ENCODE assay signal across 12 cellular contexts in genomic region chr6:56766806-56767178, GRCh38.
DNase-seq lines count a peak whose midpoint lies in the region; ATAC-seq, FAIRE-seq and TF ChIP-seq lines count a peak whose summit lies in the region.
"Had no signal": no experiment of that assay in that cellular context is flagged by ENCODE, and none has a peak within 500 bp of the region (broad histone marks: within the 10 kb centered on the region; RNA-seq: fewer than 3 reads in every experiment).

No MANE protein-coding gene starts in this region.

- H3K4me1 Mint-ChIP-seq in GM23338: peaks cover 48% of the 10 kb centered on the region
- no peaks in the 10 kb centered on the region for H3K4me1 Mint-ChIP-seq in activated CD8-positive, alpha-beta T cell treated with anti-CD3 and anti-CD28 coated beads for 36 hours (ENCODE audit: low read depth)

- no peak for TF ChIP-seq RAD21 in A549 (conservative IDR thresholded peaks at IDR 0.05 in 1 of 2, IDR thresholded peaks at IDR 0.05 in 1 of 2)

- H3F3A ChIP-seq in GM23338 (replicated peaks; ENCODE audit: low read depth): peaks cover 7% of the 10 kb centered on the region; the same call in 1 of the 2 replicates

- H3K4me2 ChIP-seq in A549 (peak overlapping the region; percentile 8; the same call in 1 of the 3 replicates), GM23338 (no peak overlapping the region)

- no peaks in the 10 kb centered on the region for H3K9me3 ChIP-seq in A549
- H3K9me3 ChIP-seq: gastroesophageal sphincter had no signal

- POLR2A ChIA-PET in A549 (lab: Yijun Ruan, JAX): no interaction called here
- POLR2A ChIA-PET in activated CD8-positive, alpha-beta T cell treated with anti-CD3 and anti-CD28 coated beads for 36 hours (lab: Charles Lee): no interaction called here

- TF ChIP-seq EP300 in A549 (IDR thresholded peaks at IDR 0.05): no peak

- H3K27ac Mint-ChIP-seq in GM23338: no peak overlapping the region
- no peak overlapping the region for H3K27ac Mint-ChIP-seq in activated CD8-positive, alpha-beta T cell treated with anti-CD3 and anti-CD28 coated beads for 36 hours
- H3K27ac Mint-ChIP-seq: activated CD4-positive, alpha-beta T cell treated with anti-CD3 and anti-CD28 coated beads, Interleukin-2, amount 10 ng/mL, durations not matched to agents 24 days and 14 days had no signal

- no peaks in the 10 kb centered on the region for H3K36me3 ChIP-seq in GM23338 (ENCODE audit: insufficient read depth)
- H3K36me3 ChIP-seq: gastroesophageal sphincter had no signal

- intact Hi-C loops in left colon (cut with DNase I, micrococcal nuclease): loop anchor here in 1 of 2 donors (10.0 kb wide), 1 partner anchor 62 kb away; no protein-coding TSS in a partner anchor
- intact Hi-C loops in activated CD8-positive, alpha-beta T cell treated with anti-CD3 and anti-CD28 coated beads for 36 hours (cut with micrococcal nuclease): no loop called here

- no peak for TF ChIP-seq CTCF in A549 (IDR thresholded peaks at IDR 0.05)
- TF ChIP-seq CTCF in GM23338 (conservative IDR thresholded peaks at IDR 0.05; ENCODE audit: low read depth in 2 of 2): no peak
- TF ChIP-seq CTCF in activated CD8-positive, alpha-beta T cell treated with anti-CD3 and anti-CD28 coated beads for 36 hours (IDR thresholded peaks at IDR 0.05): no peak

- CTCF ChIA-PET in A549 (lab: Yijun Ruan, JAX): interaction anchor here (0.6 to 2.6 kb wide), 7 partner anchors 41 to 173 kb away, joined by 3 to 8 read pairs (median 3); no protein-coding TSS in a partner anchor
- CTCF ChIA-PET in activated CD8-positive, alpha-beta T cell treated with anti-CD3 and anti-CD28 coated beads for 36 hours (lab: Charles Lee): no interaction called here

- WGBS in A549 (ENCODE audit: missing lambda C conversion rate): 100% methylated on average over 1 of the region's 1 CpG

- DNase-seq in A549 (ENCODE audit: low read depth in 1 of 2, low spot score in 1 of 2): no peak
- peak; percentile 51 for DNase-seq in astrocyte of the hippocampus (ENCODE audit: low read depth, low spot score)
- DNase-seq in GM23338 (ENCODE audit: low spot score): no peak
- DNase-seq in left colon: no peak
- DNase-seq in activated CD8-positive, alpha-beta T cell treated with anti-CD3 and anti-CD28 coated beads for 36 hours: no peak
- DNase-seq in stimulated activated naive CD4-positive, alpha-beta T cell treated with Interleukin-2 at 50 U/mL for 16 hours (lab: John Stamatoyannopoulos, UW): no peak
- DNase-seq: activated CD4-positive, alpha-beta T cell treated with anti-CD3 and anti-CD28 coated beads, Interleukin-2, amount 10 ng/mL, durations not matched to agents 24 days and 14 days; C1 segment of cervical spinal cord; Karpas-422 had no signal

- H3K4me3 ChIP-seq in A549: no peak overlapping the region
- H3K4me3 ChIP-seq in GM23338: no peak overlapping the region
- H3K4me3 ChIP-seq: gastroesophageal sphincter had no signal

- ATAC-seq in A549 (no peak), GM19351 (IDR thresholded peaks at IDR 0.05; ENCODE audit: unreplicated experiment) (peak; percentile 81), HG03060 (IDR thresholded peaks at IDR 0.05; ENCODE audit: low read depth, unreplicated experiment) (peak; percentile 83), GM23338 (no peak), left colon (no peak)
- ATAC-seq in activated CD8-positive, alpha-beta T cell treated with anti-CD3 and anti-CD28 coated beads for 36 hours: no peak
- ATAC-seq: gastroesophageal sphincter had no signal

- no peak overlapping the region for H3K27ac ChIP-seq in A549
- H3K27ac ChIP-seq in GM23338 (ENCODE audit: low read depth): no peak overlapping the region; the same call in 1 of the 2 replicates
- H3K27ac ChIP-seq: gastroesophageal sphincter had no signal

- peaks cover 98% of the 10 kb centered on the region for H3K79me2 ChIP-seq in GM23338 (replicated peaks; ENCODE audit: insufficient read depth)

- H4K20me1 ChIP-seq in GM23338 (replicated peaks; ENCODE audit: insufficient read depth): 0 out of 2 replicates have a peak, but pooled peaks cover 6% of the 10 kb centered on the region

- no peaks in the 10 kb centered on the region for H3K27me3 ChIP-seq in GM23338 (ENCODE audit: insufficient read depth)
- H3K27me3 ChIP-seq: gastroesophageal sphincter had no signal

- H2AFZ ChIP-seq in GM23338: no peak overlapping the region

- TF ChIP-seq POLR2A in A549 (IDR thresholded peaks at IDR 0.05; ENCODE audit: low read length): no peak

- peaks cover 60% of the 10 kb centered on the region for H3K4me1 ChIP-seq in A549
- peaks cover 52% of the 10 kb centered on the region for H3K4me1 ChIP-seq in GM23338 (ENCODE audit: insufficient read depth)

- no peaks in the 10 kb centered on the region for H3K9me2 ChIP-seq in GM23338 (ENCODE audit: insufficient read depth)

- H3K27me3 Mint-ChIP-seq in GM23338 (ENCODE audit: insufficient read depth, low read depth, poor library complexity): peaks cover 5% of the 10 kb centered on the region
- H3K27me3 Mint-ChIP-seq in activated CD8-positive, alpha-beta T cell treated with anti-CD3 and anti-CD28 coated beads for 36 hours: no peaks in the 10 kb centered on the region

- no peak for FAIRE-seq in A549 (lab: Jason Lieb, UNC)

- no peaks in the 10 kb centered on the region for H3K9me3 Mint-ChIP-seq in GM23338
- H3K9me3 Mint-ChIP-seq in activated CD8-positive, alpha-beta T cell treated with anti-CD3 and anti-CD28 coated beads for 36 hours: no peaks in the 10 kb centered on the region
- H3K9me3 Mint-ChIP-seq: activated CD4-positive, alpha-beta T cell treated with anti-CD3 and anti-CD28 coated beads, Interleukin-2, amount 10 ng/mL, durations not matched to agents 24 days and 14 days had no signal

- H3K4me3 Mint-ChIP-seq in GM23338: no peak overlapping the region
- no peak overlapping the region for H3K4me3 Mint-ChIP-seq in activated CD8-positive, alpha-beta T cell treated with anti-CD3 and anti-CD28 coated beads for 36 hours
- H3K4me3 Mint-ChIP-seq: activated CD4-positive, alpha-beta T cell treated with anti-CD3 and anti-CD28 coated beads, Interleukin-2, amount 10 ng/mL, durations not matched to agents 24 days and 14 days had no signal

- H3K36me3 Mint-ChIP-seq in GM23338 (ENCODE audit: low read depth): no peaks in the 10 kb centered on the region
- no peaks in the 10 kb centered on the region for H3K36me3 Mint-ChIP-seq in activated CD8-positive, alpha-beta T cell treated with anti-CD3 and anti-CD28 coated beads for 36 hours (ENCODE audit: low read depth)

TF ChIP-seq in A549, 52 proteins besides CTCF, POLR2A, EP300 and RAD21:
- TF ChIP-seq HDAC2 (IDR thresholded peaks at IDR 0.05) (no peak), MAFK (IDR thresholded peaks at IDR 0.05; ENCODE audit: partially characterized antibody) (peak; percentile 6), ZSCAN20 (CRISPR knock-in tag; IDR thresholded peaks at IDR 0.05) (no peak), BHLHE40 (IDR thresholded peaks at IDR 0.05; ENCODE audit: low read depth, low read length) (no peak), TP53 (CRISPR knock-in tag; IDR thresholded peaks at IDR 0.05) (no peak)

TF ChIP-seq in GM23338, 12 proteins besides CTCF, POLR2A, EP300 and RAD21 (continues in another document):
- TF ChIP-seq ETS1 (IDR thresholded peaks at IDR 0.05) (no peak), POLR2AphosphoS5 (IDR thresholded peaks at IDR 0.05; ENCODE audit: low read depth) (no peak), EZH2phosphoT487 (IDR thresholded peaks at IDR 0.05; ENCODE audit: unreplicated experiment) (no peak)

Comparison
In these comparisons a context has a peak if more than half of its experiments do, and no peak if none do; other contexts are left out.
1. ATAC-seq: peak in GM19351 (single experiment) and HG03060 (single experiment); none in A549 (0 of 2), GM23338 (single experiment), left colon (single experiment) and activated CD8-positive, alpha-beta T cell treated with anti-CD3 and anti-CD28 coated beads for 36 hours (single experiment).